Comparison of ENCODE assay signal across 8 cellular contexts in genomic region chr13:49247722-49248432, GRCh38. TPM values are rescaled to one million over a fixed set of nuclear protein-coding genes. Genes with fewer than 3 reads are reported as not detected.
DNase-seq lines count a peak whose midpoint lies in the region; ATAC-seq and TF ChIP-seq lines count a peak whose summit lies in the region.

CDADC1 (plus strand) TSS chr13:49247925; CDS start chr13:49248038, 113 bp downstream.

- H3K4me3 ChIP-seq in colonic mucosa, result peak within 1 kb of the TSS; percentile 83

- H3K9me3 ChIP-seq in colonic mucosa, result no peaks in the 10 kb centered on the region

- peak within 1 kb of the TSS; percentile 82 for H3K27ac ChIP-seq in colonic mucosa
- H3K27ac ChIP-seq in layer of hippocampus (ENCODE audit: low read depth, low read length), result peak within 1 kb of the TSS; percentile 86

- intact Hi-C loops in colonic mucosa (cut with DNase I), result no loop called here

- H3K9ac ChIP-seq in colonic mucosa (ENCODE audit: low read depth in 2 of 2, low read length in 2 of 2), result peak within 1 kb of the TSS; percentile 85 to 95

- TF ChIP-seq CTCF in colonic mucosa (IDR thresholded peaks at IDR 0.05), result no peak

- no peaks in the 10 kb centered on the region for H3K4me1 ChIP-seq in colonic mucosa

- DNase-seq in AML-193 (lab: John Stamatoyannopoulos, UW) (peak; percentile 97 to 99), NCI-H526 (lab: John Stamatoyannopoulos, UW) (peak; percentile 93 to 98), colonic mucosa (peak; percentile 99)
- peak; percentile 96 for DNase-seq in activated CD4-positive, alpha-beta T cell treated with anti-CD3 and anti-CD28 coated beads for 48 hours
- DNase-seq in stimulated activated CD4-positive, alpha-beta T cell treated with anti-CD3 and anti-CD28 coated beads, Interleukin-1b, Interleukin-23, amount 100 ng/mL, for 4 hours (ENCODE audit: low read depth in 2 of 2), result peak; percentile 68 to 84

- H3K27me3 ChIP-seq in colonic mucosa (no peaks in the 10 kb centered on the region), layer of hippocampus (ENCODE audit: control insufficient read depth, insufficient read depth, low read length) (no peaks in the 10 kb centered on the region)

- peak; percentile 98 for ATAC-seq in GM19043 (IDR thresholded peaks at IDR 0.05; ENCODE audit: low read depth, unreplicated experiment)
- peak; percentile 95 for ATAC-seq in HG03432 (IDR thresholded peaks at IDR 0.05; ENCODE audit: unreplicated experiment)

- H3K36me3 ChIP-seq in colonic mucosa, result no peaks in the 10 kb centered on the region

RNA-seq across cellular contexts. Expression of gene CDADC1, which starts in this region (rescaled TPM):
- total RNA-seq in colonic mucosa, result 10 to 100 TPM in 1 of 2 donors, 1 to 10 TPM in 1; 8.9 to 10.1 TPM

Comparison
In these comparisons a context has a peak if more than half of its experiments do, and no peak if none do; other contexts are left out.
1. Peak in every context shown above with its lines: DNase-seq, ATAC-seq, H3K4me3 ChIP-seq and H3K27ac ChIP-seq.